Comparison of ENCODE assay signal across 26 cellular contexts in genomic region chr10:4754143-4754542, GRCh38.
"Had no signal": no experiment of that assay in that cellular context is flagged by ENCODE, and none has a peak within 500 bp of the region (broad histone marks: within the 10 kb centered on the region; RNA-seq: fewer than 3 reads in every experiment).

No MANE protein-coding gene starts in this region.

- DNase-seq: dermis blood vessel endothelial cell; dorsolateral prefrontal cortex; effector CD4-positive, alpha-beta T cell; effector memory CD4-positive, alpha-beta T cell; foreskin fibroblast; foreskin melanocyte; gastrocnemius medialis; glutamatergic neuron; head of caudate nucleus; heart right ventricle; hippocampal formation; immature natural killer cell; islet precursor cell; kidney; kidney glomerular epithelial cell; left colon; left ventricle myocardium superior; lower lobe of right lung; mesenchymal stem cell; mucosa of descending colon had no signal

- H3K4me1 ChIP-seq: esophagus muscularis mucosa, gastrocnemius medialis, heart right ventricle, lower lobe of right lung had no signal

- H3K9me3 Mint-ChIP-seq: immature natural killer cell, mesothelial cell of epicardium had no signal

- H3K36me3 ChIP-seq: esophagus muscularis mucosa, gastrocnemius medialis, heart right ventricle, lower lobe of right lung had no signal

- H3K4me3 Mint-ChIP-seq: immature natural killer cell, mesothelial cell of epicardium had no signal

- H3K4me1 Mint-ChIP-seq: immature natural killer cell had no signal

- H3K27ac Mint-ChIP-seq: immature natural killer cell, mesothelial cell of epicardium had no signal

- H3K27ac ChIP-seq: coronary artery, dorsolateral prefrontal cortex, esophagus muscularis mucosa, gastrocnemius medialis, heart right ventricle, lower lobe of right lung had no signal

- H3K27me3 ChIP-seq: esophagus muscularis mucosa, gastrocnemius medialis had no signal

- H3K9me3 ChIP-seq: esophagus muscularis mucosa, gastrocnemius medialis, heart right ventricle, lower lobe of right lung, mucosa of descending colon had no signal

- H3K36me3 Mint-ChIP-seq: immature natural killer cell, mesothelial cell of epicardium had no signal

- ATAC-seq: gastrocnemius medialis, heart right ventricle, left colon, left lobe of liver, left ventricle myocardium superior, lower lobe of right lung, mucosa of descending colon had no signal

- FAIRE-seq: colon, endothelial cell of umbilical vein, kidney had no signal

- H3K4me3 ChIP-seq: coronary artery, dorsolateral prefrontal cortex, esophagus muscularis mucosa, gastrocnemius medialis, heart right ventricle, lower lobe of right lung, mucosa of descending colon had no signal
